Comparison of ENCODE assay signal across 8 cellular contexts in the genomic region with DNA sequence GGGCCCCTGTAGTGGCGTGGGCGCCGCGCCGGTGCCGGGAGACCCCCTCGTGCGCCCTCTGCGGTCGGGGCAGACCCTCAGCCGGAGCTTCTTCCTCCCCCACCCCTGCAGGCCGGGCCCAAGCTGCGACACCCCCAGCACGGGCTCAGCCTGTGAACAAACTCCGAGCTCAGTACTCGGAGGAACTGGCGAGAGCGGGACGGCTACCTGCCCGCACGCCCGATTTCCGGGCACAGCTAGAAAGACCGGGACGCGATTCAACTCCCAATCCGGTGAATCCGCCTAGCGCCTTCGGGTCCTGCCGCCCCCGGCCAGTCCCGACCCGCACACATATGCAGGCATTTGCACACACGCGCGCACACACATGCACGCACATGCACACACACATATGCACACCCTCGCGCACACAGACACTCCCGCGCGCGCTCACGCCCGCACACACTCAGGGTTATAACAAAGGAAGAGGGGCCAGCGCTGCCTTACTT. TPM values are rescaled to one million over a fixed set of nuclear protein-coding genes. Genes with fewer than 3 reads are reported as not detected.
DNase-seq lines count a peak whose midpoint lies in the region; ATAC-seq and TF ChIP-seq lines count a peak whose summit lies in the region.

No MANE protein-coding gene starts in this region.

- no peak overlapping the region for H4K8ac ChIP-seq in mesendoderm (ENCODE audit: low read depth, low read length)

- H3K4me2 ChIP-seq in mesendoderm (ENCODE audit: low read length), result peak overlapping the region; percentile 72

- peaks cover 66% of the 10 kb centered on the region for H3K27me3 ChIP-seq in BE2C
- no peaks in the 10 kb centered on the region for H3K27me3 ChIP-seq in mesendoderm (ENCODE audit: insufficient read depth, low read length, poor library complexity)

- no peak overlapping the region for H2BK15ac ChIP-seq in mesendoderm (replicated peaks; ENCODE audit: low read depth)

- H3K36me3 ChIP-seq in BE2C (no peaks in the 10 kb centered on the region), mesendoderm (ENCODE audit: control insufficient read depth, insufficient read depth, low read length) (no peaks in the 10 kb centered on the region)

- POLR2A ChIA-PET in activated naive CD8-positive, alpha-beta T cell treated with anti-CD3 and anti-CD28 coated beads, Interleukin-2, amount 10 ng/mL, durations not matched to agents 7 days and 5 days (lab: Charles Lee), result no interaction called here

- H3K4me3 Mint-ChIP-seq in activated naive CD8-positive, alpha-beta T cell treated with anti-CD3 and anti-CD28 coated beads, Interleukin-2, amount 10 ng/mL, durations not matched to agents 7 days and 5 days, result peak overlapping the region; percentile 71

- peaks cover 5% of the 10 kb centered on the region for H3K79me1 ChIP-seq in mesendoderm (ENCODE audit: low read length)

- no peak overlapping the region for H3K27ac Mint-ChIP-seq in activated naive CD8-positive, alpha-beta T cell treated with anti-CD3 and anti-CD28 coated beads, Interleukin-2, amount 10 ng/mL, durations not matched to agents 7 days and 5 days

- peak overlapping the region; percentile 44 for H3K4ac ChIP-seq in mesendoderm (ENCODE audit: low read depth, low read length)

- H2BK5ac ChIP-seq in mesendoderm (ENCODE audit: low read length), result peak overlapping the region; percentile 89

- H3K4me3 ChIP-seq in BE2C (ENCODE audit: low read depth, low read length) (peak overlapping the region; percentile 42), mesendoderm (ENCODE audit: low read length) (peak overlapping the region; percentile 74)

- no peaks in the 10 kb centered on the region for H3K9me3 ChIP-seq in BE2C

- no peaks in the 10 kb centered on the region for H3K4me1 ChIP-seq in BE2C
- peaks cover 15% of the 10 kb centered on the region for H3K4me1 ChIP-seq in mesendoderm (ENCODE audit: control insufficient read depth, low read depth, low read length)

- peak overlapping the region; percentile 100 for H3K56ac ChIP-seq in mesendoderm (ENCODE audit: low read length)

- H3K23ac ChIP-seq in mesendoderm (ENCODE audit: low read length), result peak overlapping the region; percentile 69

- peaks cover 82% of the 10 kb centered on the region for H3K27me3 Mint-ChIP-seq in activated naive CD8-positive, alpha-beta T cell treated with anti-CD3 and anti-CD28 coated beads, Interleukin-2, amount 10 ng/mL, durations not matched to agents 7 days and 5 days

- H3K27ac ChIP-seq in mesendoderm (ENCODE audit: low read depth, low read length), result peak overlapping the region; percentile 74

- DNase-seq in BE2C (no peak), ELF-1 (ENCODE audit: low read depth, low spot score) (peak; percentile 67), mesendoderm (peak; percentile 77), cortex of kidney (lab: John Stamatoyannopoulos, UW) (no peak), GOT3 (lab: John Stamatoyannopoulos, UW) (no peak)
- DNase-seq in activated naive CD8-positive, alpha-beta T cell treated with anti-CD3 and anti-CD28 coated beads, Interleukin-2, amount 10 ng/mL, durations not matched to agents 7 days and 5 days, result peak; percentile 42

- no peak overlapping the region for H2AK5ac ChIP-seq in mesendoderm (ENCODE audit: low read length)

- H3K79me2 ChIP-seq in mesendoderm (ENCODE audit: control insufficient read depth, insufficient read depth, low read length), result peaks cover 8% of the 10 kb centered on the region

- peak; percentile 16 for ATAC-seq in activated naive CD8-positive, alpha-beta T cell treated with anti-CD3 and anti-CD28 coated beads, Interleukin-2, amount 10 ng/mL, durations not matched to agents 7 days and 5 days (ENCODE audit: low read depth)
- no peak for ATAC-seq in HG02642 (IDR thresholded peaks at IDR 0.05; ENCODE audit: poor library complexity, unreplicated experiment)
- no peak for ATAC-seq in HG03175 (IDR thresholded peaks at IDR 0.05; ENCODE audit: unreplicated experiment)

- no peak for TF ChIP-seq CTCF in BE2C (IDR thresholded peaks at IDR 0.05; ENCODE audit: low read depth, low read length)

- peak overlapping the region; percentile 54 for H3K18ac ChIP-seq in mesendoderm (ENCODE audit: low read length)

- no peaks in the 10 kb centered on the region for H3K36me3 Mint-ChIP-seq in activated naive CD8-positive, alpha-beta T cell treated with anti-CD3 and anti-CD28 coated beads, Interleukin-2, amount 10 ng/mL, durations not matched to agents 7 days and 5 days

- peaks cover 9% of the 10 kb centered on the region for H3K4me1 Mint-ChIP-seq in activated naive CD8-positive, alpha-beta T cell treated with anti-CD3 and anti-CD28 coated beads, Interleukin-2, amount 10 ng/mL, durations not matched to agents 7 days and 5 days

- H3K9ac ChIP-seq in mesendoderm (ENCODE audit: low read length), result peak overlapping the region; percentile 97

- H2BK120ac ChIP-seq in mesendoderm (ENCODE audit: low read depth, low read length), result peak overlapping the region; percentile 52

- no peaks in the 10 kb centered on the region for H3K9me3 Mint-ChIP-seq in activated naive CD8-positive, alpha-beta T cell treated with anti-CD3 and anti-CD28 coated beads, Interleukin-2, amount 10 ng/mL, durations not matched to agents 7 days and 5 days

- WGBS in mesendoderm (ENCODE audit: extremely low coverage, insufficient coverage, low lambda C conversion rate), result no CpG with 5 or more reads among the region's 47 CpGs

- H4K5ac ChIP-seq in mesendoderm (ENCODE audit: low read length), result no peak overlapping the region

RNA-seq across cellular contexts. Expression of a gene that starts 0.6 kb away (rescaled TPM):
- polyA plus RNA-seq in BE2C (2012; ENCODE audit: insufficient read depth, insufficient read length, low read depth), result not detected
- under 1 TPM; 0.51 to 0.83 TPM for total RNA-seq in activated naive CD8-positive, alpha-beta T cell treated with anti-CD3 and anti-CD28 coated beads, Interleukin-2, amount 10 ng/mL, durations not matched to agents 7 days and 5 days
- polyA plus RNA-seq in mesendoderm (2013, experiment 1 of 2), result 2.8 TPM
- 2.7 TPM for polyA plus RNA-seq in mesendoderm (2013, experiment 2 of 2)

RNA-seq across cellular contexts. Expression of a gene that starts 34.6 kb away (rescaled TPM):
- polyA plus RNA-seq in BE2C (2012; ENCODE audit: insufficient read depth, insufficient read length, low read depth), result not detected
- total RNA-seq in activated naive CD8-positive, alpha-beta T cell treated with anti-CD3 and anti-CD28 coated beads, Interleukin-2, amount 10 ng/mL, durations not matched to agents 7 days and 5 days, result 1 to 10 TPM in 1 of 2 experiments, under 1 TPM in 1; 0.97 to 1.1 TPM
- 4.3 TPM for polyA plus RNA-seq in mesendoderm (2013, experiment 1 of 2)
- polyA plus RNA-seq in mesendoderm (2013, experiment 2 of 2), result 4.4 TPM

RNA-seq across cellular contexts. Expression of a gene that starts 48.0 kb away (rescaled TPM):
- 3.4 TPM for polyA plus RNA-seq in BE2C (2012; ENCODE audit: insufficient read depth, insufficient read length, low read depth)
- 1 to 10 TPM; 7.4 to 9.9 TPM for total RNA-seq in activated naive CD8-positive, alpha-beta T cell treated with anti-CD3 and anti-CD28 coated beads, Interleukin-2, amount 10 ng/mL, durations not matched to agents 7 days and 5 days
- polyA plus RNA-seq in mesendoderm (2013, experiment 1 of 2), result 9.1 TPM
- 8.9 TPM for polyA plus RNA-seq in mesendoderm (2013, experiment 2 of 2)

Comparison
In these comparisons a context has a peak if more than half of its experiments do, and no peak if none do; other contexts are left out.
1. DNase-seq: peak in ELF-1 (single experiment), activated naive CD8-positive, alpha-beta T cell treated with anti-CD3 and anti-CD28 coated beads, Interleukin-2, amount 10 ng/mL, durations not matched to agents 7 days and 5 days (single experiment) and mesendoderm (single experiment); none in BE2C (single experiment), cortex of kidney (single experiment) and GOT3 (single experiment).